ENCODE assay signal across 2 cellular contexts in genomic region chr2:170680172-170680913, GRCh38.
TF ChIP-seq lines count a peak whose summit lies in the region.

No MANE protein-coding gene starts in this region.

TF ChIP-seq in WTC11, 78 proteins besides CTCF, POLR2A, EP300 and RAD21 (continued from another document):
- TF ChIP-seq ARID4B (CRISPR knock-in tag; IDR thresholded peaks at IDR 0.05; ENCODE audit: borderline replicate concordance): no peak
- TF ChIP-seq FOXP1 (CRISPR knock-in tag; IDR thresholded peaks at IDR 0.05; ENCODE audit: borderline replicate concordance): no peak
- TF ChIP-seq ZNF396 (CRISPR knock-in tag; IDR thresholded peaks at IDR 0.05; ENCODE audit: borderline replicate concordance): no peak
- TF ChIP-seq ELF4 (CRISPR knock-in tag; IDR thresholded peaks at IDR 0.05; ENCODE audit: low read depth): no peak
- TF ChIP-seq, protein P1, sequence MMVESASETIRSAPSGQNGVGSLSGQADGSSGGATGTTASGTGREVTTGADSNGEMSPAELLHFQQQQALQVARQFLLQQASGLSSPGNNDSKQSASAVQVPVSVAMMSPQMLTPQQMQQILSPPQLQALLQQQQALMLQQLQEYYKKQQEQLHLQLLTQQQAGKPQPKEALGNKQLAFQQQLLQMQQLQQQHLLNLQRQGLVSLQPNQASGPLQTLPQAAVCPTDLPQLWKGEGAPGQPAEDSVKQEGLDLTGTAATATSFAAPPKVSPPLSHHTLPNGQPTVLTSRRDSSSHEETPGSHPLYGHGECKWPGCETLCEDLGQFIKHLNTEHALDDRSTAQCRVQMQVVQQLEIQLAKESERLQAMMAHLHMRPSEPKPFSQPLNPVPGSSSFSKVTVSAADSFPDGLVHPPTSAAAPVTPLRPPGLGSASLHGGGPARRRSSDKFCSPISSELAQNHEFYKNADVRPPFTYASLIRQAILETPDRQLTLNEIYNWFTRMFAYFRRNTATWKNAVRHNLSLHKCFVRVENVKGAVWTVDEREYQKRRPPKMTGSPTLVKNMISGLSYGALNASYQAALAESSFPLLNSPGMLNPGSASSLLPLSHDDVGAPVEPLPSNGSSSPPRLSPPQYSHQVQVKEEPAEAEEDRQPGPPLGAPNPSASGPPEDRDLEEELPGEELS (CRISPR knock-in tag; IDR thresholded peaks at IDR 0.05): no peak
- no peak for TF ChIP-seq ESRRA (CRISPR knock-in tag; IDR thresholded peaks at IDR 0.05; ENCODE audit: borderline replicate concordance)
- TF ChIP-seq ZBTB43 (CRISPR knock-in tag; IDR thresholded peaks at IDR 0.05): no peak
- TF ChIP-seq NFE2L1 (CRISPR knock-in tag; IDR thresholded peaks at IDR 0.05): no peak
- TF ChIP-seq GRHL2 (CRISPR knock-in tag; IDR thresholded peaks at IDR 0.05; ENCODE audit: insufficient replicate concordance, severe bottlenecking): no peak
- TF ChIP-seq, protein P2, sequence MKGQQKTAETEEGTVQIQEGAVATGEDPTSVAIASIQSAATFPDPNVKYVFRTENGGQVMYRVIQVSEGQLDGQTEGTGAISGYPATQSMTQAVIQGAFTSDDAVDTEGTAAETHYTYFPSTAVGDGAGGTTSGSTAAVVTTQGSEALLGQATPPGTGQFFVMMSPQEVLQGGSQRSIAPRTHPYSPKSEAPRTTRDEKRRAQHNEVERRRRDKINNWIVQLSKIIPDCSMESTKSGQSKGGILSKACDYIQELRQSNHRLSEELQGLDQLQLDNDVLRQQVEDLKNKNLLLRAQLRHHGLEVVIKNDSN (CRISPR knock-in tag; IDR thresholded peaks at IDR 0.05): no peak
- no peak for TF ChIP-seq NR3C1 (CRISPR knock-in tag; conservative IDR thresholded peaks at IDR 0.05; ENCODE audit: low read depth)
- no peak for TF ChIP-seq PRRX2 (CRISPR knock-in tag; IDR thresholded peaks at IDR 0.05)

TF ChIP-seq in SK-N-SH, 30 proteins besides CTCF, POLR2A, EP300 and RAD21 (continued from another document):
- TF ChIP-seq MAX (IDR thresholded peaks at IDR 0.05; ENCODE audit: low read depth): no peak
